Comparison of ENCODE assay signal across 9 cellular contexts in genomic region chr12:3218846-3219632, GRCh38.
DNase-seq lines count a peak whose midpoint lies in the region; ATAC-seq, FAIRE-seq and TF ChIP-seq lines count a peak whose summit lies in the region.
"Had no signal": no experiment of that assay in that cellular context is flagged by ENCODE, and none has a peak within 500 bp of the region (broad histone marks: within the 10 kb centered on the region; RNA-seq: fewer than 3 reads in every experiment).

No MANE protein-coding gene starts in this region.

- TF ChIP-seq CTCF in brain (conservative IDR thresholded peaks at IDR 0.05) (no peak), keratinocyte (optimal IDR thresholded peaks at IDR 0.05 in 1 of 3, IDR thresholded peaks at IDR 0.05 in 1 of 3, conservative IDR thresholded peaks at IDR 0.05 in 1 of 3; ENCODE audit: extremely low read depth in 1 of 3, insufficient read depth in 2 of 3, low read length in 3 of 3) (no peak), transverse colon (IDR thresholded peaks at IDR 0.05) (no peak)

- TF ChIP-seq POLR2A in transverse colon (IDR thresholded peaks at IDR 0.05) = no peak

- dilution Hi-C loops in keratinocyte (cut with MboI; ENCODE audit: extremely low pct_ligation_motif_present, low sequenced_read_pairs) = no loop called here

- H3K4me1 Mint-ChIP-seq in brain = peaks cover 94% of the 10 kb centered on the region

- H3K27me3 ChIP-seq in keratinocyte (ENCODE audit: control insufficient read depth, extremely low read depth, insufficient read depth, low read length) = no peaks in the 10 kb centered on the region
- no peaks in the 10 kb centered on the region for H3K27me3 ChIP-seq in transverse colon

- intact Hi-C loops in transverse colon (cut with DNase I; ENCODE audit: low total_unique reads) = no loop called here

- FAIRE-seq in keratinocyte (lab: Jason Lieb, UNC) (no peak), frontal cortex (lab: Jason Lieb, UNC) (no peak)

- TF ChIP-seq EP300 in transverse colon (IDR thresholded peaks at IDR 0.05; ENCODE audit: low read depth) = no peak

- H3K9me1 ChIP-seq in keratinocyte (ENCODE audit: control insufficient read depth, extremely low read depth, insufficient read depth, low read length) = no peaks in the 10 kb centered on the region

- WGBS in transverse colon (ENCODE audit: low coverage in 1 of 2), 2 donors = 80 to 81% methylated on average over 1 to 18 of the region's 18 CpGs

- no peaks in the 10 kb centered on the region for H3K27me3 Mint-ChIP-seq in brain

- H3K9ac ChIP-seq in keratinocyte (ENCODE audit: control insufficient read depth, extremely low read depth, insufficient read depth, low read length) = no peak overlapping the region

- H3K4me1 ChIP-seq in keratinocyte (ENCODE audit: control insufficient read depth, extremely low read depth, insufficient read depth, low read length) = peaks cover 25% of the 10 kb centered on the region
- peaks cover 0 to 15% (median 10%) of the 10 kb centered on the region in 4 donors for H3K4me1 ChIP-seq in transverse colon

- H3K9me3 ChIP-seq in keratinocyte (ENCODE audit: control insufficient read depth, low read depth, low read length) (no peaks in the 10 kb centered on the region), transverse colon (no peaks in the 10 kb centered on the region)

- H3K4me2 ChIP-seq in keratinocyte (ENCODE audit: control insufficient read depth, extremely low read depth, insufficient read depth, low read depth, low read length) = peak overlapping the region; percentile 49

- peak overlapping the region; percentile 75 to 95 (median 80) for H3K27ac Mint-ChIP-seq in brain

- no peaks in the 10 kb centered on the region for H4K20me1 ChIP-seq in keratinocyte (ENCODE audit: control insufficient read depth, extremely low read depth, insufficient read depth, low read length)

- DNase-seq in NCI-H146 treated with DMSO at 0.1 percent for 48 hours (lab: John Stamatoyannopoulos, UW; ENCODE audit: unreplicated experiment) (peak; percentile 69), keratinocyte (ENCODE audit: low read depth, low spot score) (no peak), transverse colon (no peak), frontal cortex (ENCODE audit: low spot score in 2 of 2) (no peak)
- DNase-seq: activated T-cell treated with anti-CD3 and anti-CD28 coated beads for 4 hours, T-helper 9 cell had no signal

- ATAC-seq in HG03571 (IDR thresholded peaks at IDR 0.05; ENCODE audit: unreplicated experiment) (no peak), GM19328 (IDR thresholded peaks at IDR 0.05; ENCODE audit: unreplicated experiment) (no peak)

- H3K36me3 Mint-ChIP-seq in brain = peaks cover 3% of the 10 kb centered on the region

- in situ Hi-C loops in transverse colon (cut with MboI; ENCODE audit: low pct_ligation_motif_present in 1 of 4, low pct_unique_long_range_greater_than_20kb in 1 of 4, low sequenced_read_pairs in 3 of 4) = no loop called here

- peak overlapping the region; percentile 60 for H3K27ac ChIP-seq in keratinocyte (ENCODE audit: control insufficient read depth, insufficient read depth, low read length)
- H3K27ac ChIP-seq in transverse colon = peak overlapping the region in 3 of 4 donors; percentile 7 to 43 (median 35)

- no peaks in the 10 kb centered on the region for H3K9me3 Mint-ChIP-seq in brain

- H3K79me2 ChIP-seq in keratinocyte (ENCODE audit: control insufficient read depth, insufficient read depth, low read length) = no peaks in the 10 kb centered on the region

- H2AFZ ChIP-seq in keratinocyte (ENCODE audit: control insufficient read depth, low read length) = no peak overlapping the region

- H3K4me3 ChIP-seq in keratinocyte (ENCODE audit: control insufficient read depth in 2 of 3, extremely low read depth in 1 of 3, insufficient read depth in 2 of 3, low read depth in 1 of 3, low read length in 3 of 3) (no peak overlapping the region), transverse colon (no peak overlapping the region)

- peak overlapping the region in 4 of 5 experiments; percentile 27 to 56 (median 42) for H3K4me3 Mint-ChIP-seq in brain

- H3K36me3 ChIP-seq in keratinocyte (ENCODE audit: control insufficient read depth in 2 of 2, extremely low read depth in 1 of 2, insufficient read depth in 2 of 2, low read length in 2 of 2) (peaks cover 3% of the 10 kb centered on the region in 2 experiments), transverse colon (no peaks in the 10 kb centered on the region)
